10 cellular contexts compared by ENCODE assay signal in genomic region chr20:31662372-31662854, GRCh38. TPM values are rescaled to one million over a fixed set of nuclear protein-coding genes. Genes with fewer than 3 reads are reported as not detected.
DNase-seq lines count a peak whose midpoint lies in the region; FAIRE-seq and TF ChIP-seq lines count a peak whose summit lies in the region.
"Had no signal": no experiment of that assay in that cellular context is flagged by ENCODE, and none has a peak within 500 bp of the region (broad histone marks: within the 10 kb centered on the region; RNA-seq: fewer than 3 reads in every experiment).

No MANE protein-coding gene starts in this region.

- no peak overlapping the region for H2BK120ac ChIP-seq in H9 (ENCODE audit: low read depth, low read length, poor library complexity, severe bottlenecking)

- no peak overlapping the region for H3K56ac ChIP-seq in H9 (ENCODE audit: insufficient read length, low read depth, low read length)

- H3K79me2 ChIP-seq in H9 (ENCODE audit: insufficient read depth, low read length) (no peaks in the 10 kb centered on the region), SU-DHL-6 (ENCODE audit: insufficient read depth, low read length) (no peaks in the 10 kb centered on the region)

- intact Hi-C loops in esophagus squamous epithelium (cut with DNase I) = loop anchor here (2.0 to 5.0 kb wide), 2 partner anchors 36 to 60 kb away; partner anchors contain the start of gene BCL2L1

- H3K27ac ChIP-seq in H9 (ENCODE audit: insufficient read length, low read depth, low read length) (no peak overlapping the region), SU-DHL-6 (ENCODE audit: low read depth, low read length) (peak overlapping the region; percentile 57), esophagus squamous epithelium (peak overlapping the region; percentile 68 to 82 (median 80)), skeletal muscle tissue (ENCODE audit: low read depth, low read length) (peak overlapping the region; percentile 32)

- no peak overlapping the region for H4K5ac ChIP-seq in H9 (ENCODE audit: insufficient read length, low read depth, low read length)

- peak overlapping the region; percentile 6 to 94 (median 65); a peak in 6 of 7 replicates for H3K27ac Mint-ChIP-seq in H9

- no peak for FAIRE-seq in HTR-8/SVneo (lab: Jason Lieb, UNC)
- FAIRE-seq: colon had no signal

- no peaks in the 10 kb centered on the region for H3K36me3 ChIP-seq in SU-DHL-6 (ENCODE audit: low read length)
- peaks cover 0 to 41% (median 13%) of the 10 kb centered on the region in 3 donors for H3K36me3 ChIP-seq in esophagus squamous epithelium
- peaks cover 5 to 16% (median 11%) of the 10 kb centered on the region in 3 donors for H3K36me3 ChIP-seq in skeletal muscle tissue (ENCODE audit: control insufficient read depth in 3 of 3, insufficient read depth in 3 of 3, low read length in 3 of 3)

- H3K9me3 ChIP-seq in H9 (ENCODE audit: control insufficient read depth, low read depth, low read length) = no peaks in the 10 kb centered on the region
- no peaks in the 10 kb centered on the region for H3K9me3 ChIP-seq in SU-DHL-6 (ENCODE audit: insufficient read depth, low read length)
- no peaks in the 10 kb centered on the region for H3K9me3 ChIP-seq in esophagus squamous epithelium
- H3K9me3 ChIP-seq in skeletal muscle tissue (ENCODE audit: control insufficient read depth in 3 of 3, low read length in 3 of 3) = no peaks in the 10 kb centered on the region

- no peak for TF ChIP-seq CTCF in H9 (conservative IDR thresholded peaks at IDR 0.05)
- TF ChIP-seq CTCF in SU-DHL-6 (IDR thresholded peaks at IDR 0.05; ENCODE audit: insufficient read depth, low read length, poor library complexity, severe bottlenecking) = no peak
- TF ChIP-seq CTCF in esophagus squamous epithelium (IDR thresholded peaks at IDR 0.05) = no peak

- H2BK12ac ChIP-seq in H9 (ENCODE audit: insufficient read length, low read depth, low read length) = no peak overlapping the region

- H3K4me2 ChIP-seq in H9 (ENCODE audit: insufficient read depth, insufficient read length, low read length) (peak overlapping the region; percentile 44), SU-DHL-6 (ENCODE audit: low read depth, low read length, poor library complexity, severe bottlenecking) (peak overlapping the region; percentile 58)

- H3K23ac ChIP-seq in H9 (ENCODE audit: insufficient read length, low read depth, low read length) = no peak overlapping the region

- peaks cover 33 to 40% of the 10 kb centered on the region in 2 experiments for H3K4me1 Mint-ChIP-seq in H9

- no peaks in the 10 kb centered on the region for H3K9me3 Mint-ChIP-seq in H9

- H3K4me1 ChIP-seq in H9 (ENCODE audit: insufficient read depth, low read length) (no peaks in the 10 kb centered on the region), esophagus squamous epithelium (peaks cover 30 to 61% (median 43%) of the 10 kb centered on the region in 3 donors), skeletal muscle tissue (ENCODE audit: control insufficient read depth in 3 of 3, insufficient read depth in 3 of 3, low read length in 3 of 3) (peaks cover 37 to 44% (median 42%) of the 10 kb centered on the region in 3 donors)

- H3K79me1 ChIP-seq in H9 (ENCODE audit: insufficient read depth, low read depth, low read length, poor library complexity, severe bottlenecking) = no peaks in the 10 kb centered on the region

- no peaks in the 10 kb centered on the region for H3K27me3 Mint-ChIP-seq in H9 (ENCODE audit: low read depth)

- H3K4me3 Mint-ChIP-seq in H9 = peak overlapping the region; percentile 62 to 74; a peak in 4 of 5 replicates

- H2BK20ac ChIP-seq in H9 (ENCODE audit: low read depth, low read length, poor library complexity, severe bottlenecking) = no peak overlapping the region

- WGBS in H9 (ENCODE audit: extremely low coverage, insufficient read length, low lambda C conversion rate) = no CpG with 5 or more reads among the region's 6 CpGs
- WGBS in esophagus squamous epithelium, 2 donors = 59 to 60% methylated on average over 5 to 6 of the region's 6 CpGs

- no peak overlapping the region for H3K4ac ChIP-seq in H9 (ENCODE audit: low read depth, low read length)

- no peak overlapping the region for H4K91ac ChIP-seq in H9 (ENCODE audit: insufficient read length, low read depth, low read length)

- H3K36me3 Mint-ChIP-seq in H9 (ENCODE audit: insufficient read depth in 1 of 3, low read depth in 3 of 3) = peaks cover 3 to 27% (median 19%) of the 10 kb centered on the region in 3 experiments; a peak in 6 of 7 replicates

- no peak overlapping the region for H2AK5ac ChIP-seq in H9 (ENCODE audit: insufficient read length, low read length)

- H2BK15ac ChIP-seq in H9 (ENCODE audit: low read depth, low read length) = no peak overlapping the region

- H3K9ac ChIP-seq in H9 (ENCODE audit: extremely low read depth, insufficient read length, low read length) (no peak overlapping the region), SU-DHL-6 (ENCODE audit: low read length) (0 out of 2 replicates have a peak overlapping the region, but pooled peaks have one; percentile 30), skeletal muscle tissue (ENCODE audit: low read depth in 1 of 3, low read length in 3 of 3) (peak overlapping the region in 1 of 3 donors; percentile 28)

- no peak for TF ChIP-seq POLR2A in esophagus squamous epithelium (IDR thresholded peaks at IDR 0.05)

- H3T11ph ChIP-seq in H9 (ENCODE audit: low read length) = no peak overlapping the region

- H4K8ac ChIP-seq in H9 (replicated peaks; ENCODE audit: insufficient read length, low read depth, low read length) = no peak overlapping the region

- no peak overlapping the region for H2AFZ ChIP-seq in H9 (ENCODE audit: low read length)
- no peak overlapping the region for H2AFZ ChIP-seq in SU-DHL-6 (ENCODE audit: low read depth, low read length, severe bottlenecking)

- no peak overlapping the region for H3K18ac ChIP-seq in H9 (ENCODE audit: insufficient read length, low read depth, low read length)

- no peaks in the 10 kb centered on the region for H3K9me2 ChIP-seq in SU-DHL-6 (replicated peaks; ENCODE audit: insufficient read depth, low read length)

- DNase-seq in H9 = no peak
- no peak for DNase-seq in esophagus squamous epithelium (lab: John Stamatoyannopoulos, UW)
- no peak for DNase-seq in NCI-H146 (lab: John Stamatoyannopoulos, UW)
- DNase-seq in SKM-1 treated with dmso at 0.1 percent for 144 hours (lab: John Stamatoyannopoulos, UW; ENCODE audit: unreplicated experiment) = no peak
- no peak for DNase-seq in HTR-8/SVneo (ENCODE audit: insufficient read length, low spot score)

- peaks cover 5% of the 10 kb centered on the region for H3K23me2 ChIP-seq in H9 (ENCODE audit: insufficient read length, low read depth, low read length, poor library complexity, severe bottlenecking)

- H2BK5ac ChIP-seq in H9 (ENCODE audit: insufficient read length, low read length) = no peak overlapping the region

- peaks cover 6% of the 10 kb centered on the region; the same call in 1 of the 2 replicates for H3F3A ChIP-seq in SU-DHL-6 (ENCODE audit: insufficient read depth)

- H3K27me3 ChIP-seq in H9 (ENCODE audit: insufficient read depth, low read length) = no peaks in the 10 kb centered on the region
- H3K27me3 ChIP-seq in SU-DHL-6 (ENCODE audit: low read length) = no peaks in the 10 kb centered on the region
- H3K27me3 ChIP-seq in esophagus squamous epithelium = no peaks in the 10 kb centered on the region
- no peaks in the 10 kb centered on the region for H3K27me3 ChIP-seq in skeletal muscle tissue (ENCODE audit: control insufficient read depth in 3 of 3, insufficient read depth in 3 of 3, low read length in 3 of 3)

- H3K14ac ChIP-seq in H9 (ENCODE audit: insufficient read depth, low read length) = no peak overlapping the region

- H4K20me1 ChIP-seq in H9 (ENCODE audit: control insufficient read depth, insufficient read depth, insufficient read length) (no peaks in the 10 kb centered on the region), SU-DHL-6 (ENCODE audit: low read depth, low read length) (no peaks in the 10 kb centered on the region)

- H3K4me3 ChIP-seq in SU-DHL-6 (ENCODE audit: insufficient read depth, low read length, poor library complexity, severe bottlenecking) (no peak overlapping the region), esophagus squamous epithelium (no peak overlapping the region), skeletal muscle tissue (ENCODE audit: low read length in 3 of 3) (no peak overlapping the region)

RNA-seq across cellular contexts. Expression of gene COX4I2, which starts 24.7 kb away (rescaled TPM):
- total RNA-seq in H9 (2021) (not detected in 2 replicates), esophagus squamous epithelium (1 to 10 TPM in 2 of 4 donors, under 1 TPM in 1, not detected in 1; 0.83 to 3.1 (median 2.6) TPM), skeletal muscle tissue (16.2 TPM)
- total RNA-seq: mononuclear cell; T-helper 1 cell treated with Interleukin-12 subunit alpha and Interleukin-12 subunit beta and Interleukin-4 antibody, amounts not matched to agents 30 ng/mL and 1 ng/mL, for 36 hours had no signal

RNA-seq across cellular contexts. Expression of gene ID1, which starts 57.3 kb away (rescaled TPM):
- total RNA-seq in H9 (2021) (355 and 360 TPM in 2 replicates), esophagus squamous epithelium (100 to 1,000 TPM; 422 to 839 (median 555) TPM), skeletal muscle tissue (136 TPM)
